In genomic region chr14:78325911-78326310, GRCh38 we compare ENCODE assay signal across 22 cellular contexts.
"Had no signal": no experiment of that assay in that cellular context is flagged by ENCODE, and none has a peak within 500 bp of the region (broad histone marks: within the 10 kb centered on the region; RNA-seq: fewer than 3 reads in every experiment).

No MANE protein-coding gene starts in this region.

- H3K9me3 Mint-ChIP-seq: dendritic cell treated with granulocyte-macrophage colony-stimulating factor and Interleukin-4, amounts not matched to agents 40 ng/mL and 50 ng/mL, for 4 days had no signal

- H3K27ac ChIP-seq: colonic mucosa, coronary artery, dorsolateral prefrontal cortex, epithelial cell of prostate, esophagus squamous epithelium, foreskin keratinocyte, gastrocnemius medialis, gastroesophageal sphincter, heart left ventricle, heart right ventricle had no signal

- H3K4me3 Mint-ChIP-seq: dendritic cell treated with granulocyte-macrophage colony-stimulating factor and Interleukin-4, amounts not matched to agents 40 ng/mL and 50 ng/mL, for 4 days; effector memory CD8-positive, alpha-beta T cell had no signal

- H3K4me1 ChIP-seq: colonic mucosa, esophagus squamous epithelium, foreskin keratinocyte, gastrocnemius medialis, gastroesophageal sphincter, heart left ventricle, heart right ventricle had no signal

- H3K36me3 ChIP-seq: colonic mucosa, esophagus squamous epithelium, gastrocnemius medialis, gastroesophageal sphincter, heart left ventricle, heart right ventricle had no signal

- H3K27ac Mint-ChIP-seq: dendritic cell treated with granulocyte-macrophage colony-stimulating factor and Interleukin-4, amounts not matched to agents 40 ng/mL and 50 ng/mL, for 4 days; effector memory CD8-positive, alpha-beta T cell had no signal

- H3K27me3 Mint-ChIP-seq: dendritic cell treated with granulocyte-macrophage colony-stimulating factor and Interleukin-4, amounts not matched to agents 40 ng/mL and 50 ng/mL, for 4 days had no signal

- H3K4me3 ChIP-seq: colonic mucosa, coronary artery, dorsolateral prefrontal cortex, esophagus squamous epithelium, gastrocnemius medialis, gastroesophageal sphincter, heart left ventricle, heart right ventricle had no signal

- DNase-seq: colonic mucosa; cortex of kidney; dermis blood vessel endothelial cell; dorsolateral prefrontal cortex; effector CD4-positive, alpha-beta T cell; effector CD8-positive, alpha-beta T cell; effector memory CD4-positive, alpha-beta T cell; effector memory CD8-positive, alpha-beta T cell; erythroblast; esophagus squamous epithelium; foreskin fibroblast; foreskin keratinocyte; foreskin melanocyte; gastrocnemius medialis; glutamatergic neuron; head of caudate nucleus; heart left ventricle; heart right ventricle had no signal

- H3K9me3 ChIP-seq: colonic mucosa, esophagus squamous epithelium, gastrocnemius medialis, gastroesophageal sphincter, heart left ventricle had no signal

- H3K27me3 ChIP-seq: colonic mucosa, dorsolateral prefrontal cortex, esophagus squamous epithelium, foreskin keratinocyte, gastrocnemius medialis had no signal
